Comparison of ENCODE assay signal across 10 cellular contexts in genomic region chr1:26290061-26290415, GRCh38. TPM values are rescaled to one million over a fixed set of nuclear protein-coding genes. Genes with fewer than 3 reads are reported as not detected.
A peak's percentile ranks its signal among the peaks of the same experiment; 100 is the strongest.
DNase-seq lines count a peak whose midpoint lies in the region; ATAC-seq, FAIRE-seq and TF ChIP-seq lines count a peak whose summit lies in the region.
"Had no signal": no experiment of that assay in that cellular context is flagged by ENCODE, and none has a peak within 500 bp of the region (broad histone marks: within the 10 kb centered on the region; RNA-seq: fewer than 3 reads in every experiment).

No MANE protein-coding gene starts in this region.

- H3K4me3 Mint-ChIP-seq in T-cell = peak overlapping the region; percentile 34 to 94 (median 58)

- H3K27ac ChIP-seq in gastroesophageal sphincter (peak overlapping the region in 3 of 4 donors; percentile 48 to 95 (median 60)), temporal lobe (ENCODE audit: low read depth, low read length) (peak overlapping the region; percentile 71), brain microvascular endothelial cell (no peak overlapping the region), uterus (no peak overlapping the region)
- H3K27ac ChIP-seq: parathyroid adenoma had no signal

- in situ Hi-C loops in brain microvascular endothelial cell (cut with HindIII; ENCODE audit: low pct_ligation_motif_present, low sequenced_read_pairs) = no loop called here

- TF ChIP-seq POLR2A in gastroesophageal sphincter (IDR thresholded peaks at IDR 0.05) (no peak), uterus (IDR thresholded peaks at IDR 0.05) (no peak)

- H3K9me3 ChIP-seq in gastroesophageal sphincter (no peaks in the 10 kb centered on the region), uterus (no peaks in the 10 kb centered on the region)

- no peaks in the 10 kb centered on the region for H3K9me3 Mint-ChIP-seq in T-cell

- CTCF ChIA-PET in T-cell (lab: Charles Lee) = interaction anchor here in 1 of 2 donors (0.6 to 2.7 kb wide), 2 partner anchors 32 to 53 kb away, joined by 3 to 13 read pairs; no protein-coding TSS in a partner anchor

- H3K4me1 ChIP-seq in gastroesophageal sphincter (peaks cover 0 to 55% (median 17%) of the 10 kb centered on the region in 3 donors), uterus (no peaks in the 10 kb centered on the region)
- H3K4me1 ChIP-seq: parathyroid adenoma had no signal

- no peak for ATAC-seq in T-cell (replicated peaks in 1 of 4)
- no peak for ATAC-seq in gastroesophageal sphincter

- H3K4me1 Mint-ChIP-seq in T-cell = peaks cover 79 to 87% (median 85%) of the 10 kb centered on the region in 3 donors

- peak overlapping the region; percentile 99 to 100 for H3K27ac Mint-ChIP-seq in T-cell

- intact Hi-C loops in uterus (cut with DNase I; ENCODE audit: low total_unique reads) = no loop called here

- H3K4me3 ChIP-seq in gastroesophageal sphincter = no peak overlapping the region
- no peak overlapping the region for H3K4me3 ChIP-seq in brain microvascular endothelial cell (ENCODE audit: low read depth, low read length)
- H3K4me3 ChIP-seq in uterus = no peak overlapping the region

- WGBS in gastroesophageal sphincter (ENCODE audit: low coverage in 1 of 2), 2 donors = 75% methylated on average over 2 of the region's 6 CpGs; no CpG with 5 or more reads in 1 of the 2 donors

- peaks cover 4% of the 10 kb centered on the region for H3K36me3 Mint-ChIP-seq in T-cell

- FAIRE-seq in urothelium cell line (lab: Jason Lieb, UNC) = no peak

- POLR2A ChIA-PET in T-cell (lab: Charles Lee) = no interaction called here

- DNase-seq in activated CD8-positive, alpha-beta memory T cell treated with anti-CD3 and anti-CD28 coated beads, Interleukin-2, amount 50 U/mL, for 48 hours = peak; percentile 63
- no peak for DNase-seq in activated CD8-positive, alpha-beta memory T cell treated with anti-CD3 and anti-CD28 coated beads for 24 hours
- DNase-seq in T-cell (peak in 1 of 34 experiments; percentile 23), urothelium cell line (ENCODE audit: low spot score) (no peak), brain microvascular endothelial cell (no peak), uterus (no peak)
- DNase-seq: cerebellar nuclear complex had no signal

- H3K27me3 Mint-ChIP-seq in T-cell = no peaks in the 10 kb centered on the region

- TF ChIP-seq EP300 in gastroesophageal sphincter (IDR thresholded peaks at IDR 0.05) = no peak

- H3K27me3 ChIP-seq in gastroesophageal sphincter (no peaks in the 10 kb centered on the region), brain microvascular endothelial cell (replicated peaks) (no peaks in the 10 kb centered on the region), uterus (no peaks in the 10 kb centered on the region)

- peaks cover 0 to 11% of the 10 kb centered on the region in 2 donors for H3K36me3 ChIP-seq in gastroesophageal sphincter
- H3K36me3 ChIP-seq in brain microvascular endothelial cell (replicated peaks) = no peaks in the 10 kb centered on the region
- H3K36me3 ChIP-seq in uterus = no peaks in the 10 kb centered on the region

- TF ChIP-seq CTCF in gastroesophageal sphincter (IDR thresholded peaks at IDR 0.05) (no peak), brain microvascular endothelial cell (IDR thresholded peaks at IDR 0.05; ENCODE audit: low read depth, low read length, missing control alignments) (no peak), uterus (IDR thresholded peaks at IDR 0.05) (no peak)

RNA-seq across cellular contexts. Expression of gene SH3BGRL3, which starts 10.2 kb away (rescaled TPM):
- total RNA-seq in T-cell (100 to 1,000 TPM; 218 to 457 (median 370) TPM), gastroesophageal sphincter (10 to 100 TPM; 31.6 to 60.2 (median 44.0) TPM), temporal lobe (6.4 TPM), uterus (10 to 100 TPM in 3 of 4 donors, 1 to 10 TPM in 1; 5.0 to 86.6 (median 52.3) TPM)

RNA-seq across cellular contexts. Expression of gene UBXN11, which starts 16.4 kb away (rescaled TPM):
- total RNA-seq in T-cell (100 to 1,000 TPM in 3 of 5 donors, 10 to 100 TPM in 2; 39.5 to 112 (median 104) TPM), gastroesophageal sphincter (10 to 100 TPM in 2 of 4 donors, 1 to 10 TPM in 2; 3.7 to 12.1 (median 10.5) TPM), temporal lobe (7.9 TPM), uterus (10 to 100 TPM in 3 of 4 donors, 1 to 10 TPM in 1; 7.4 to 36.5 (median 13.4) TPM)

RNA-seq across cellular contexts. Expression of gene CD52, which starts 27.7 kb away (rescaled TPM):
- 1,000 to 10,000 TPM in 4 of 5 donors, 100 to 1,000 TPM in 1; 994 to 1,121 (median 1,054) TPM for total RNA-seq in T-cell
- 1 to 10 TPM in 3 of 4 donors, not detected in 1; 1.8 to 2.7 (median 2.2) TPM for total RNA-seq in gastroesophageal sphincter
- total RNA-seq in temporal lobe = not detected
- total RNA-seq in uterus = 1 to 10 TPM in 1 of 4 donors, not detected in 3; 7.8 TPM

RNA-seq across cellular contexts. Expression of gene CEP85, which starts 56.0 kb away (rescaled TPM):
- 10 to 100 TPM; 14.2 to 28.5 (median 20.7) TPM for total RNA-seq in T-cell
- 1 to 10 TPM; 1.3 to 6.8 (median 4.7) TPM for total RNA-seq in gastroesophageal sphincter
- 11.3 TPM for total RNA-seq in temporal lobe
- total RNA-seq in uterus = 10 to 100 TPM in 1 of 4 donors, 1 to 10 TPM in 3; 1.8 to 14.0 (median 5.3) TPM

Comparison
In these comparisons a context has a peak if more than half of its experiments do, and no peak if none do; other contexts are left out.
1. H3K27ac ChIP-seq: peak in gastroesophageal sphincter (3 of 4) and temporal lobe (single experiment); none in brain microvascular endothelial cell (single experiment) and uterus (0 of 2).
2. RNA of gene CD52, which starts 27.7 kb away (total RNA-seq): 994 to 1,121 TPM in T-cell; 1.8 to 2.7 TPM in gastroesophageal sphincter, 7.8 TPM in uterus and not detected in temporal lobe (single experiment); every median in the first group is over 100 times any median in the second.